In the genomic region with DNA sequence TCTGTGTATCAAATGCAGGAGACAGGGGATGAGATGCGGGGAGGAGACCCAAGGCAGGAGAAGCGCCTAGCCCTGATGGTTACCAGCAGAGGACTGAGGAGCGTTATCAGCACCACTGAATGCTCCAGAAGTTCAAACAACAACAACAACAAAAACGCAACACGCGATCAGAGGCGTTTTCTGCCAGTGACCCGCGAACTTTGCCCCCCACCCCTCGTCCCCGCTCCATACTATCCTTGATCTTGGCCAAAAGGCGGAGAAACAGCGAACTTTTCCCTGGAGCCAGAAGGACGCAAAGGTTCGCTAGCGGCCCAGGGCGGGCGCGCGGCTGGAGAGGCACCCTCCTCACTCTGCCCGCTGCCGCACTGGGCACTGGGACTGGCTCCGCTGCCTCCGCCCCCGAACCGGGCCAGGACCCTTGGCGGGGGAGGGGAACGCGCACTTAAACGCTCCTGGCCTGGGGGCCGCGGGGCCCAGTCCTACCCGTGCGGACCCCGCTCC, we compare ENCODE assay signal across 8 cellular contexts. TPM values are rescaled to one million over a fixed set of nuclear protein-coding genes. Genes with fewer than 3 reads are reported as not detected.
A peak's percentile ranks its signal among the peaks of the same experiment; 100 is the strongest.
DNase-seq lines count a peak whose midpoint lies in the region; ATAC-seq and TF ChIP-seq lines count a peak whose summit lies in the region.

No MANE protein-coding gene starts in this region.

- H3K27ac ChIP-seq in foreskin keratinocyte (no peak overlapping the region), osteoblast (ENCODE audit: low read depth, low read length) (no peak overlapping the region)

- peaks cover 7% of the 10 kb centered on the region for H3K79me2 ChIP-seq in osteoblast (ENCODE audit: insufficient read depth, low read length)

- H3K9me3 ChIP-seq in Caco-2 (no peaks in the 10 kb centered on the region), osteoblast (ENCODE audit: low read depth, low read length) (no peaks in the 10 kb centered on the region)

- CTCF ChIA-PET in Caco-2 (lab: Charles Lee): interaction anchor here (0.8 to 1.6 kb wide), 5 partner anchors 15 to 235 kb away, joined by 3 to 15 read pairs (median 4); partner anchors contain the start of gene ZYG11A

- H3K4me1 ChIP-seq in Caco-2: no peaks in the 10 kb centered on the region
- no peaks in the 10 kb centered on the region for H3K4me1 ChIP-seq in foreskin keratinocyte
- no peaks in the 10 kb centered on the region for H3K4me1 ChIP-seq in osteoblast (ENCODE audit: insufficient read depth, low read length)

- intact Hi-C loops in Caco-2 (cut with micrococcal nuclease; ENCODE audit: unreplicated experiment): loop anchor here (2.0 kb wide), 1 partner anchor 220 kb away; no protein-coding TSS in a partner anchor

- peak overlapping the region; percentile 80 for H3K4me2 ChIP-seq in osteoblast (ENCODE audit: insufficient read depth, low read length)

- DNase-seq in Caco-2 (no peak), foreskin keratinocyte (peak in 1 of 2 donors; percentile 17), osteoblast (ENCODE audit: insufficient read length, low spot score, missing footprints) (peak; percentile 78), UCSD-AML1 (lab: John Stamatoyannopoulos, UW; ENCODE audit: unreplicated experiment) (no peak), GM10266 (ENCODE audit: extremely low spot score) (no peak), NCI-H226 (no peak), A172 (ENCODE audit: low spot score) (no peak)

- H3K27me3 Mint-ChIP-seq in Caco-2 (ENCODE audit: insufficient read depth, unreplicated experiment): no peaks in the 10 kb centered on the region

- H3K4me3 Mint-ChIP-seq in Caco-2 (ENCODE audit: unreplicated experiment): peak overlapping the region; percentile 70

- no peaks in the 10 kb centered on the region for H3K4me1 Mint-ChIP-seq in Caco-2 (ENCODE audit: low read depth, unreplicated experiment)

- H3K27ac Mint-ChIP-seq in Caco-2 (ENCODE audit: unreplicated experiment): no peak overlapping the region

- TF ChIP-seq CTCF in Caco-2 (IDR thresholded peaks at IDR 0.05; ENCODE audit: insufficient read depth in 1 of 2, low read depth in 1 of 2, low read length in 1 of 2, severe bottlenecking in 1 of 2, unreplicated experiment in 1 of 2): no peak
- TF ChIP-seq CTCF in WI38 (IDR thresholded peaks at IDR 0.05; ENCODE audit: low read depth, low read length): no peak
- TF ChIP-seq CTCF in foreskin keratinocyte (conservative IDR thresholded peaks at IDR 0.05): no peak
- TF ChIP-seq CTCF in osteoblast (IDR thresholded peaks at IDR 0.05; ENCODE audit: extremely low read depth, low read depth, low read length): no peak
- no peak for TF ChIP-seq CTCF in GM10266 (IDR thresholded peaks at IDR 0.05; ENCODE audit: control insufficient read depth, insufficient read depth, low read depth, missing control alignments)

- H3K36me3 ChIP-seq in Caco-2 (ENCODE audit: control insufficient read depth, insufficient read depth, low read length) (no peaks in the 10 kb centered on the region), osteoblast (ENCODE audit: insufficient read depth, low read length) (no peaks in the 10 kb centered on the region)

- no peaks in the 10 kb centered on the region for H3K9me3 Mint-ChIP-seq in Caco-2 (ENCODE audit: unreplicated experiment)

- POLR2A ChIA-PET in Caco-2 (lab: Charles Lee): interaction anchor here (1.4 kb wide), 1 partner anchor 78 kb away, joined by 6 read pairs; the partner anchor contains the start of gene ZYG11A

- no TSS peak for BruUV-seq in Caco-2 (replicated peaks; lab: Mats Ljungman, UMichigan)

- H3K27me3 ChIP-seq in Caco-2 (replicated peaks; ENCODE audit: control insufficient read depth, insufficient read depth, low read length) (no peaks in the 10 kb centered on the region), foreskin keratinocyte (no peaks in the 10 kb centered on the region), osteoblast (ENCODE audit: insufficient read depth, low read length) (no peaks in the 10 kb centered on the region)

- H3K36me3 Mint-ChIP-seq in Caco-2 (ENCODE audit: insufficient read depth, unreplicated experiment): peaks cover 9% of the 10 kb centered on the region

- peak overlapping the region; percentile 50 for H3K4me3 ChIP-seq in Caco-2 (ENCODE audit: low read depth, low read length)
- peak overlapping the region; percentile 53 for H3K4me3 ChIP-seq in WI38 (ENCODE audit: low read depth, low read length)
- H3K4me3 ChIP-seq in osteoblast (ENCODE audit: insufficient read depth, low read length): peak overlapping the region; percentile 82

- peaks cover 5% of the 10 kb centered on the region for H4K20me1 ChIP-seq in osteoblast (ENCODE audit: insufficient read depth, low read length)

- peak overlapping the region; percentile 88 for H2AFZ ChIP-seq in osteoblast (ENCODE audit: low read length)

- peak; percentile 48 for ATAC-seq in foreskin keratinocyte

RNA-seq across cellular contexts. Expression of gene ECHDC2, which starts 0.7 kb away (rescaled TPM):
- total RNA-seq in Caco-2 (2022): 52.6 and 53.8 TPM in 2 replicates
- 26.1 and 26.2 TPM in 2 replicates for total RNA-seq in foreskin keratinocyte
- polyA plus RNA-seq in foreskin keratinocyte: 25.3 and 28.9 TPM in 2 replicates
- total RNA-seq in osteoblast: 48.5 and 50.4 TPM in 2 replicates
- not detected in 2 replicates for total RNA-seq in A172 (2014; rRNA removed; shearing (Covaris generic))

RNA-seq across cellular contexts. Expression of gene SCP2, which starts 6.2 kb away (rescaled TPM):
- total RNA-seq in Caco-2 (2022) (67.0 and 74.5 TPM in 2 replicates), foreskin keratinocyte (93.8 and 106 TPM in 2 replicates), osteoblast (171 and 182 TPM in 2 replicates)
- polyA plus RNA-seq in foreskin keratinocyte: 65.8 and 69.3 TPM in 2 replicates
- 180 and 182 TPM in 2 replicates for total RNA-seq in A172 (2014; rRNA removed; shearing (Covaris generic))

Comparison
In these comparisons a context has a peak if more than half of its experiments do, and no peak if none do; other contexts are left out.
1. RNA of gene ECHDC2, which starts 0.7 kb away (total RNA-seq): 52.6 to 53.8 TPM in Caco-2, 48.5 to 50.4 TPM in osteoblast and 26.1 to 26.2 TPM in foreskin keratinocyte; not detected in A172; every median in the first group is over 10 times any median in the second.
2. Peak in every context shown above with its lines, with median percentiles within 50 percentile points of each other: H3K4me3 ChIP-seq.